In the genomic region with DNA sequence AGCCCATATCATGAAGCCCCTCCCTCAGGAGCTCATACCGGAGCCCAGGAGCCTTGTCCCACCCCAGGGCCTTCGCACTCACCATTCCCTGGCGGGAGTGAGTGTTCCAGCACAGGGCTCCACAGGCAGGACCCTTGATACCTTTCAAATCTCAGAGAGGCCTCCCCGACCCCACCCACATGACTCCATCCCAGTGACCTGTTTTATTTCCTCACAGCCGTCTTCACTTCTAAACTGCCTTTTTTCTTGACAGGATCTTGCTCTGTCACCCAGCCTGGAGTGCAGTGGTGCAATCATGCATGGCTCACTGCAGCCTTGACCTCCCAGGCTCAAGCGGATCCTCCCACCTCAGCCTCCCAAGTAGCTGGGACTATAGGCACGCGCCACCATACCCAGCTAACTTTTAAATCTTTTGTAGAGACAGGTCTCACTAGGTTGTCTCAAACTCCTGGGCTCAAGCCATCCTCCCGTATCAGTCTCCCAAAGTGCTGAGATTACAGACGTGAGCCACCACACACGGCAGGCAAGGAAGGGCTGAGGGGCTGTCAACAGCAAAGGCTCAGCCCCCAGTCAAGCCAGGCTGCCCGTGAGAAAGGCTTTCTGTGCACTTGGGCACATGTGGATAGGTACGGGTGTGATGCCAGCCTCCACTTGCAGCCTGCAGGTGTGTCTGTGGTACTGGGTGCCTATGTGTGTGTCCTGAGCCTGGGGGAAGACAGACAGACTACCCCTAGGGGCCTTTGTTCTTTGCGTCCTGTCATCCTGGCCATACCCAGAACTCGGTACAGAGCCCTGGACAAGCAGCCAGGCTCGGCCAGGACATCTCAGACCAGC, we compare ENCODE assay signal across 1 cellular context.
TF ChIP-seq lines count a peak whose summit lies in the region.

No MANE protein-coding gene starts in this region.

TF ChIP-seq in K562, 482 proteins besides CTCF, POLR2A, EP300 and RAD21:
- TF ChIP-seq RBM39 (optimal IDR thresholded peaks at IDR 0.05; ENCODE audit: low read depth, low read length) (peak; percentile 7), POU5F1 (IDR thresholded peaks at IDR 0.05; ENCODE audit: borderline replicate concordance, low read depth, low read length, partially characterized antibody) (no peak)
